ENCODE assay signal across 23 cellular contexts in genomic region chr15:59830143-59830542, GRCh38.
"Had no signal": no experiment of that assay in that cellular context is flagged by ENCODE, and none has a peak within 500 bp of the region (broad histone marks: within the 10 kb centered on the region; RNA-seq: fewer than 3 reads in every experiment).

No MANE protein-coding gene starts in this region.

- H3K27ac ChIP-seq: gastroesophageal sphincter, testis, transverse colon, uterus had no signal

- H3K36me3 ChIP-seq: gastroesophageal sphincter, transverse colon, uterus had no signal

- H3K27me3 ChIP-seq: testis, uterus had no signal

- H3K27me3 Mint-ChIP-seq: activated CD4-positive, alpha-beta T cell treated with anti-CD3 and anti-CD28 coated beads for 36 hours; memory B cell had no signal

- H3K4me1 ChIP-seq: gastroesophageal sphincter, testis, transverse colon, uterus had no signal

- H3K27ac Mint-ChIP-seq: activated CD4-positive, alpha-beta T cell treated with anti-CD3 and anti-CD28 coated beads for 36 hours; activated CD8-positive, alpha-beta memory T cell treated with anti-CD3 and anti-CD28 coated beads, Interleukin-2, amount 10 ng/mL, durations not matched to agents 7 days and 5 days; activated CD8-positive, alpha-beta T cell treated with anti-CD3 and anti-CD28 coated beads, Interleukin-2, amount 10 ng/mL, durations not matched to agents 7 days and 5 days; memory B cell; natural killer cell; T-helper 2 cell treated with Interferon-gamma antibody and Interleukin-4, amounts not matched to agents 5 μg/mL and 100 μg/mL, for 36 hours had no signal

- ATAC-seq: activated CD4-positive, alpha-beta T cell treated with anti-CD3 and anti-CD28 coated beads for 36 hours; activated CD8-positive, alpha-beta memory T cell treated with anti-CD3 and anti-CD28 coated beads, Interleukin-2, amount 10 ng/mL, durations not matched to agents 7 days and 5 days; activated CD8-positive, alpha-beta T cell treated with anti-CD3 and anti-CD28 coated beads, Interleukin-2, amount 10 ng/mL, durations not matched to agents 7 days and 5 days; activated naive CD4-positive, alpha-beta T cell treated with anti-CD3 and anti-CD28 coated beads, Interleukin-2, amount 50 U/mL, for 72 hours; gastroesophageal sphincter; left colon; natural killer cell; right cardiac atrium; stimulated activated naive CD8-positive, alpha-beta T cell treated with anti-CD3 and anti-CD28 coated beads, Interleukin-15, Interleukin-2, amounts not matched to agents 100 U/mL and 50 U/mL, for 24 hours had no signal

- H3K9me3 Mint-ChIP-seq: activated naive CD4-positive, alpha-beta T cell treated with anti-CD3 and anti-CD28 coated beads, Interleukin-2, amount 50 U/mL, for 72 hours; memory B cell; natural killer cell; T-helper 2 cell treated with Interferon-gamma antibody and Interleukin-4, amounts not matched to agents 5 μg/mL and 100 μg/mL, for 36 hours had no signal

- H3K4me3 Mint-ChIP-seq: activated CD4-positive, alpha-beta T cell treated with anti-CD3 and anti-CD28 coated beads for 36 hours; activated CD8-positive, alpha-beta memory T cell treated with anti-CD3 and anti-CD28 coated beads, Interleukin-2, amount 10 ng/mL, durations not matched to agents 7 days and 5 days; activated CD8-positive, alpha-beta T cell treated with anti-CD3 and anti-CD28 coated beads, Interleukin-2, amount 10 ng/mL, durations not matched to agents 7 days and 5 days; memory B cell; natural killer cell; T-helper 2 cell treated with Interferon-gamma antibody and Interleukin-4, amounts not matched to agents 5 μg/mL and 100 μg/mL, for 36 hours had no signal

- DNase-seq: activated CD4-positive, alpha-beta T cell treated with anti-CD3 and anti-CD28 coated beads for 36 hours; activated CD4-positive, CD25-positive, alpha-beta regulatory T cell; activated CD8-positive, alpha-beta memory T cell treated with anti-CD3 and anti-CD28 coated beads, Interleukin-2, amount 10 ng/mL, durations not matched to agents 7 days and 5 days; activated CD8-positive, alpha-beta T cell treated with anti-CD3 and anti-CD28 coated beads, Interleukin-2, amount 10 ng/mL, durations not matched to agents 7 days and 5 days; activated naive CD4-positive, alpha-beta T cell; activated T-cell treated with anti-CD3 and anti-CD28 coated beads, Interleukin-2, amount 50 U/mL, for 48 hours; dermis blood vessel endothelial cell; effector CD8-positive, alpha-beta T cell; hippocampal formation; kidney; left colon; natural killer cell; posterior cingulate gyrus; right cardiac atrium; stimulated activated naive CD8-positive, alpha-beta T cell treated with anti-CD3 and anti-CD28 coated beads, Interleukin-15, Interleukin-2, amounts not matched to agents 100 U/mL and 50 U/mL, for 24 hours; T-helper 1 cell; testis; transverse colon; uterus had no signal

- H3K4me1 Mint-ChIP-seq: activated CD4-positive, alpha-beta T cell treated with anti-CD3 and anti-CD28 coated beads for 36 hours; memory B cell; natural killer cell had no signal

- H3K4me3 ChIP-seq: gastroesophageal sphincter, testis, transverse colon, uterus had no signal

- H3K9me3 ChIP-seq: gastroesophageal sphincter, testis, transverse colon, uterus had no signal

- H3K36me3 Mint-ChIP-seq: activated CD8-positive, alpha-beta memory T cell treated with anti-CD3 and anti-CD28 coated beads, Interleukin-2, amount 10 ng/mL, durations not matched to agents 7 days and 5 days; activated naive CD4-positive, alpha-beta T cell treated with anti-CD3 and anti-CD28 coated beads, Interleukin-2, amount 50 U/mL, for 72 hours; memory B cell; natural killer cell had no signal
